In genomic region chr11:69044111-69045013, GRCh38 we compare ENCODE assay signal across 8 cellular contexts.
A peak's percentile ranks its signal among the peaks of the same experiment; 100 is the strongest.
DNase-seq lines count a peak whose midpoint lies in the region; ATAC-seq and TF ChIP-seq lines count a peak whose summit lies in the region.

No MANE protein-coding gene starts in this region.

- no peaks in the 10 kb centered on the region; the same call in 1 of the 2 replicates for H3K36me3 ChIP-seq in DND-41 (ENCODE audit: insufficient read depth, low read length)
- no peaks in the 10 kb centered on the region for H3K36me3 ChIP-seq in neutrophil

- H3K4me3 ChIP-seq in DND-41 (ENCODE audit: low read depth in 1 of 2, low read length in 2 of 2): no peak overlapping the region
- no peak overlapping the region for H3K4me3 ChIP-seq in neutrophil (ENCODE audit: low read depth in 1 of 2, low read length in 1 of 2)

- no peaks in the 10 kb centered on the region for H3K27me3 ChIP-seq in DND-41 (ENCODE audit: insufficient read depth, low read length, poor library complexity)
- H3K27me3 ChIP-seq in neutrophil: no peaks in the 10 kb centered on the region

- no peaks in the 10 kb centered on the region for H3K9me3 ChIP-seq in DND-41 (ENCODE audit: insufficient read depth, low read length, severe bottlenecking)
- H3K9me3 ChIP-seq in neutrophil: no peaks in the 10 kb centered on the region

- H3K27ac ChIP-seq in DND-41 (ENCODE audit: low read length): no peak overlapping the region
- no peak overlapping the region for H3K27ac ChIP-seq in neutrophil

- no peaks in the 10 kb centered on the region for H4K20me1 ChIP-seq in DND-41 (ENCODE audit: insufficient read depth, low read length)

- peaks cover 11% of the 10 kb centered on the region for H3K4me1 ChIP-seq in DND-41 (ENCODE audit: insufficient read depth, low read length)
- peaks cover 35 to 43% of the 10 kb centered on the region in 2 experiments for H3K4me1 ChIP-seq in neutrophil (ENCODE audit: control insufficient read depth in 1 of 2, insufficient read depth in 1 of 2, low read depth in 1 of 2, low read length in 1 of 2)

- H2AFZ ChIP-seq in DND-41 (ENCODE audit: low read depth, low read length): no peak overlapping the region

- H3K9ac ChIP-seq in DND-41 (ENCODE audit: low read depth, low read length): no peak overlapping the region

- no peak overlapping the region for H3K4me2 ChIP-seq in DND-41 (ENCODE audit: insufficient read depth, low read length)

- peak; percentile 22 for DNase-seq in DND-41
- peak; percentile 96 for DNase-seq in HuH-7 (ENCODE audit: low spot score)
- DNase-seq in SW480 (ENCODE audit: low spot score): peak; percentile 96
- DNase-seq in fibroblast of peridontal ligament (ENCODE audit: extremely low read depth): peak; percentile 77
- no peak for DNase-seq in activated CD8-positive, alpha-beta memory T cell treated with anti-CD3 and anti-CD28 coated beads, Interleukin-2, amount 50 U/mL, for 4 hours

- ATAC-seq in DND-41 (ENCODE audit: insufficient read depth, low read depth): no peak
- ATAC-seq in HG02759 (IDR thresholded peaks at IDR 0.05; ENCODE audit: unreplicated experiment): no peak
- no peak for ATAC-seq in GM19463 (IDR thresholded peaks at IDR 0.05; ENCODE audit: unreplicated experiment)

- TF ChIP-seq CTCF in DND-41 (IDR thresholded peaks at IDR 0.05; ENCODE audit: borderline replicate concordance, extremely low read depth, low read length, poor library complexity, severe bottlenecking): peak; percentile 56
- TF ChIP-seq CTCF in neutrophil (IDR thresholded peaks at IDR 0.05): peak; percentile 26

- H3K79me2 ChIP-seq in DND-41 (ENCODE audit: insufficient read depth, low read length): peaks cover 6% of the 10 kb centered on the region
